9 cellular contexts compared by ENCODE assay signal in the genomic region with DNA sequence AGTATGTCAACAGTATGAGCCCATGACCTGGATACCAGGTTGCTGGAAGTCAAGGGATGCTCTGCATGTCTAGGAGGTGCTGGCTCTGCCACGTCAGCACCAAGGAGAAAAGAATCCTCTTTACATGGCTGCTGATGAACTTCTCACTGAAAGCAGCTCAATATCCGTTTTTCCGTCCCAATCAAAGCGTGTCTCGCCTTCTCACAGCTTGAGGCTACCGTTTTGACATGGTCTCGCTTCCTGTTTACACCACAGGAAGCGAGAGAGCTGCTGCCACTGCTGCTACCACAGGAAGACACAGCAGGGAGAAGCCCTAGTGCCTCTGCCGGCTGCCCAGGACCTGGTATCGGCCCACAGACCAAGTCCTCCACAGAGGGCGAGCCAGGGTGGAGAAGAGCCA. TPM values are rescaled to one million over a fixed set of nuclear protein-coding genes. Genes with fewer than 3 reads are reported as not detected.
DNase-seq lines count a peak whose midpoint lies in the region; ATAC-seq and TF ChIP-seq lines count a peak whose summit lies in the region.
"Had no signal": no experiment of that assay in that cellular context is flagged by ENCODE, and none has a peak within 500 bp of the region (broad histone marks: within the 10 kb centered on the region; RNA-seq: fewer than 3 reads in every experiment).

No MANE protein-coding gene starts in this region.

- no peak overlapping the region for H3K4me3 ChIP-seq in lung
- H3K4me3 ChIP-seq: SJSA1 had no signal

- peak overlapping the region; percentile 99 for H3K4me3 Mint-ChIP-seq in stimulated activated naive CD8-positive, alpha-beta T cell treated with anti-CD3 and anti-CD28 coated beads, Interleukin-15, Interleukin-2, amounts not matched to agents 100 ng/mL and 50 ng/mL, for 24 hours

- peaks cover 7 to 15% of the 10 kb centered on the region in 2 donors for H3K4me1 ChIP-seq in lung (ENCODE audit: control insufficient read depth in 2 of 2, insufficient read depth in 2 of 2, low read length in 2 of 2)
- H3K4me1 ChIP-seq: SJSA1 had no signal

- peaks cover 37% of the 10 kb centered on the region for H3K36me3 Mint-ChIP-seq in stimulated activated naive CD8-positive, alpha-beta T cell treated with anti-CD3 and anti-CD28 coated beads, Interleukin-15, Interleukin-2, amounts not matched to agents 100 ng/mL and 50 ng/mL, for 24 hours (ENCODE audit: low read depth)

- H3K4me1 Mint-ChIP-seq in stimulated activated naive CD8-positive, alpha-beta T cell treated with anti-CD3 and anti-CD28 coated beads, Interleukin-15, Interleukin-2, amounts not matched to agents 100 ng/mL and 50 ng/mL, for 24 hours (ENCODE audit: low read depth): peaks cover 92% of the 10 kb centered on the region

- peak overlapping the region; percentile 98 for H3K27ac Mint-ChIP-seq in stimulated activated naive CD8-positive, alpha-beta T cell treated with anti-CD3 and anti-CD28 coated beads, Interleukin-15, Interleukin-2, amounts not matched to agents 100 ng/mL and 50 ng/mL, for 24 hours

- DNase-seq in activated T-helper 9 cell treated with anti-CD3 and anti-CD28 coated beads, Interleukin-2, amount 50 U/mL, for 16 hours (ENCODE audit: low read depth): peak; percentile 53
- DNase-seq in lung (ENCODE audit: low spot score) (no peak), occipital lobe (lab: John Stamatoyannopoulos, UW) (no peak), NCI-H2029 treated with DMSO at 0.1 percent for 48 hours (lab: John Stamatoyannopoulos, UW) (no peak)

- no peaks in the 10 kb centered on the region for H3K27me3 Mint-ChIP-seq in stimulated activated naive CD8-positive, alpha-beta T cell treated with anti-CD3 and anti-CD28 coated beads, Interleukin-15, Interleukin-2, amounts not matched to agents 100 ng/mL and 50 ng/mL, for 24 hours

- ATAC-seq in GM18511 (IDR thresholded peaks at IDR 0.05; ENCODE audit: unreplicated experiment) (peak; percentile 39), HG02852 (IDR thresholded peaks at IDR 0.05; ENCODE audit: unreplicated experiment) (peak; percentile 34), lung (ENCODE audit: insufficient read depth, low FRiP score) (peak; percentile 60)

- TF ChIP-seq CTCF in lung (IDR thresholded peaks at IDR 0.05; ENCODE audit: control extremely low read depth, extremely low read depth): no peak

- H3K27me3 ChIP-seq in lung (ENCODE audit: control insufficient read depth, insufficient read depth): no peaks in the 10 kb centered on the region
- H3K27me3 ChIP-seq: SJSA1 had no signal

- H3K9me3 Mint-ChIP-seq in stimulated activated naive CD8-positive, alpha-beta T cell treated with anti-CD3 and anti-CD28 coated beads, Interleukin-15, Interleukin-2, amounts not matched to agents 100 ng/mL and 50 ng/mL, for 24 hours: no peaks in the 10 kb centered on the region

- no peaks in the 10 kb centered on the region for H3K9me3 ChIP-seq in lung (ENCODE audit: control insufficient read depth in 2 of 2, insufficient read depth in 1 of 2, low read length in 1 of 2)
- H3K9me3 ChIP-seq: SJSA1 had no signal

- 15 to 34% methylated on average over 11 of the region's 11 CpGs for WGBS in lung, 2 donors

- H3K36me3 ChIP-seq in lung (ENCODE audit: control insufficient read depth in 2 of 2, insufficient read depth in 2 of 2, low read length in 2 of 2): peaks cover 0 to 20% of the 10 kb centered on the region in 2 donors
- H3K36me3 ChIP-seq: SJSA1 had no signal

- peak overlapping the region in 1 of 2 donors; percentile 82 for H3K27ac ChIP-seq in lung (ENCODE audit: low read depth in 1 of 2, low read length in 1 of 2)
- H3K27ac ChIP-seq: SJSA1 had no signal

TF ChIP-seq in PFSK-1, 5 proteins besides CTCF, POLR2A, EP300 and RAD21:
- TF ChIP-seq POLR2AphosphoS5 (IDR thresholded peaks at IDR 0.05; ENCODE audit: low read depth, low read length) (no peak), FOXP2 (optimal IDR thresholded peaks at IDR 0.05; ENCODE audit: borderline replicate concordance, extremely low read depth, extremely low read length, insufficient read depth) (peak; percentile 96)

RNA-seq across cellular contexts. Expression of a gene that starts 27.3 kb away (rescaled TPM):
- 0.41 TPM for polyA plus RNA-seq in PFSK-1 (2012; ENCODE audit: insufficient read length, low read depth)
- total RNA-seq in lung: 1 to 10 TPM; 4.5 to 7.0 TPM
- polyA plus RNA-seq in lung: 1 to 10 TPM; 2.9 to 5.4 TPM
- 5.9 TPM for total RNA-seq in occipital lobe
